ENCODE assay signal across 23 cellular contexts in genomic region chr22:29326481-29326880, GRCh38. TPM values are rescaled to one million over a fixed set of nuclear protein-coding genes. Genes with fewer than 3 reads are reported as not detected.
DNase-seq lines count a peak whose midpoint lies in the region; ATAC-seq and TF ChIP-seq lines count a peak whose summit lies in the region.
"Had no signal": no experiment of that assay in that cellular context is flagged by ENCODE, and none has a peak within 500 bp of the region (broad histone marks: within the 10 kb centered on the region; RNA-seq: fewer than 3 reads in every experiment).

No MANE protein-coding gene starts in this region.

- POLR2A ChIA-PET in activated CD8-positive, alpha-beta T cell treated with anti-CD3 and anti-CD28 coated beads for 36 hours (lab: Charles Lee): no interaction called here

- CTCF ChIA-PET in activated CD8-positive, alpha-beta T cell treated with anti-CD3 and anti-CD28 coated beads for 36 hours (lab: Charles Lee): no interaction called here

- no peak for TF ChIP-seq CTCF in activated CD8-positive, alpha-beta T cell treated with anti-CD3 and anti-CD28 coated beads for 36 hours (IDR thresholded peaks at IDR 0.05)

- no peak overlapping the region for H3K4me3 Mint-ChIP-seq in activated naive CD8-positive, alpha-beta T cell treated with anti-CD3 and anti-CD28 coated beads for 36 hours
- H3K4me3 Mint-ChIP-seq in activated naive CD8-positive, alpha-beta T cell treated with anti-CD3 and anti-CD28 coated beads, Interleukin-2, amount 50 U/mL, for 24 hours: no peak overlapping the region
- H3K4me3 Mint-ChIP-seq in central memory CD8-positive, alpha-beta T cell: no peak overlapping the region
- no peak overlapping the region for H3K4me3 Mint-ChIP-seq in activated CD8-positive, alpha-beta T cell treated with anti-CD3 and anti-CD28 coated beads for 36 hours

- no peak for DNase-seq in activated naive CD8-positive, alpha-beta T cell treated with anti-CD3 and anti-CD28 coated beads for 36 hours
- no peak for DNase-seq in activated naive CD8-positive, alpha-beta T cell treated with anti-CD3 and anti-CD28 coated beads, Interleukin-2, amount 50 U/mL, for 24 hours
- DNase-seq in central memory CD8-positive, alpha-beta T cell (ENCODE audit: low spot score in 2 of 2): no peak
- no peak for DNase-seq in left colon
- no peak for DNase-seq in foreskin melanocyte
- DNase-seq in activated CD8-positive, alpha-beta T cell treated with anti-CD3 and anti-CD28 coated beads for 36 hours: no peak
- DNase-seq: DMS 273 treated with DMSO at 0.1 percent for 48 hours; GDM1; KBM-7; NCI-H1105; NCI-H2081; NCI-H2171 treated with DMSO at 0.1 percent for 48 hours; NCI-H446 treated with DMSO at 0.1 percent for 48 hours; NCI-H748 treated with DMSO at 0.1 percent for 48 hours; NK-92 treated with Interleukin-12 subunit alpha and Interleukin-12 subunit beta, amount 100 ng/mL, for 24 hours; SHP77 treated with DMSO at 0.1 percent for 48 hours had no signal

- H3K27me3 Mint-ChIP-seq in activated naive CD8-positive, alpha-beta T cell treated with anti-CD3 and anti-CD28 coated beads for 36 hours: no peaks in the 10 kb centered on the region
- H3K27me3 Mint-ChIP-seq in activated naive CD8-positive, alpha-beta T cell treated with anti-CD3 and anti-CD28 coated beads, Interleukin-2, amount 50 U/mL, for 24 hours: no peaks in the 10 kb centered on the region
- H3K27me3 Mint-ChIP-seq in central memory CD8-positive, alpha-beta T cell: no peaks in the 10 kb centered on the region
- H3K27me3 Mint-ChIP-seq in activated CD8-positive, alpha-beta T cell treated with anti-CD3 and anti-CD28 coated beads for 36 hours: no peaks in the 10 kb centered on the region

- H3K27ac Mint-ChIP-seq in activated naive CD8-positive, alpha-beta T cell treated with anti-CD3 and anti-CD28 coated beads for 36 hours: peak overlapping the region; percentile 3
- no peak overlapping the region for H3K27ac Mint-ChIP-seq in activated naive CD8-positive, alpha-beta T cell treated with anti-CD3 and anti-CD28 coated beads, Interleukin-2, amount 50 U/mL, for 24 hours
- H3K27ac Mint-ChIP-seq in central memory CD8-positive, alpha-beta T cell (ENCODE audit: low read depth): peak overlapping the region; percentile 32
- H3K27ac Mint-ChIP-seq in activated CD8-positive, alpha-beta T cell treated with anti-CD3 and anti-CD28 coated beads for 36 hours: no peak overlapping the region

- no peak for ATAC-seq in activated naive CD8-positive, alpha-beta T cell treated with anti-CD3 and anti-CD28 coated beads, Interleukin-2, amount 50 U/mL, for 24 hours
- ATAC-seq in central memory CD8-positive, alpha-beta T cell (replicated peaks; ENCODE audit: extremely low read depth, poor library complexity, severe bottlenecking): no peak
- ATAC-seq in left colon (peak; percentile 20), GM21786 (IDR thresholded peaks at IDR 0.05; ENCODE audit: unreplicated experiment) (no peak)
- no peak for ATAC-seq in activated CD8-positive, alpha-beta T cell treated with anti-CD3 and anti-CD28 coated beads for 36 hours
- ATAC-seq: HepG2, SK-N-SH treated with all-trans-retinoic acid at 6 μM for 48 hours had no signal

- intact Hi-C loops in left colon (cut with DNase I, micrococcal nuclease): no loop called here
- intact Hi-C loops in activated CD8-positive, alpha-beta T cell treated with anti-CD3 and anti-CD28 coated beads for 36 hours (cut with micrococcal nuclease): no loop called here

- peak overlapping the region; percentile 61 for H3K27ac ChIP-seq in temporal lobe (ENCODE audit: low read depth, low read length)
- H3K27ac ChIP-seq: 22Rv1 had no signal

- H3K4me1 Mint-ChIP-seq in activated naive CD8-positive, alpha-beta T cell treated with anti-CD3 and anti-CD28 coated beads for 36 hours: no peaks in the 10 kb centered on the region
- no peaks in the 10 kb centered on the region for H3K4me1 Mint-ChIP-seq in activated naive CD8-positive, alpha-beta T cell treated with anti-CD3 and anti-CD28 coated beads, Interleukin-2, amount 50 U/mL, for 24 hours
- no peaks in the 10 kb centered on the region for H3K4me1 Mint-ChIP-seq in central memory CD8-positive, alpha-beta T cell
- no peaks in the 10 kb centered on the region for H3K4me1 Mint-ChIP-seq in activated CD8-positive, alpha-beta T cell treated with anti-CD3 and anti-CD28 coated beads for 36 hours (ENCODE audit: low read depth)

- H3K9me3 Mint-ChIP-seq in activated naive CD8-positive, alpha-beta T cell treated with anti-CD3 and anti-CD28 coated beads for 36 hours: no peaks in the 10 kb centered on the region
- H3K9me3 Mint-ChIP-seq in activated naive CD8-positive, alpha-beta T cell treated with anti-CD3 and anti-CD28 coated beads, Interleukin-2, amount 50 U/mL, for 24 hours: no peaks in the 10 kb centered on the region
- H3K9me3 Mint-ChIP-seq in central memory CD8-positive, alpha-beta T cell: no peaks in the 10 kb centered on the region
- H3K9me3 Mint-ChIP-seq in activated CD8-positive, alpha-beta T cell treated with anti-CD3 and anti-CD28 coated beads for 36 hours: no peaks in the 10 kb centered on the region

- H3K36me3 Mint-ChIP-seq in activated naive CD8-positive, alpha-beta T cell treated with anti-CD3 and anti-CD28 coated beads for 36 hours: peaks cover 2% of the 10 kb centered on the region
- H3K36me3 Mint-ChIP-seq in activated naive CD8-positive, alpha-beta T cell treated with anti-CD3 and anti-CD28 coated beads, Interleukin-2, amount 50 U/mL, for 24 hours (ENCODE audit: low read depth): peaks cover 7% of the 10 kb centered on the region
- peaks cover 8% of the 10 kb centered on the region for H3K36me3 Mint-ChIP-seq in central memory CD8-positive, alpha-beta T cell (ENCODE audit: insufficient read depth)
- peaks cover 3% of the 10 kb centered on the region for H3K36me3 Mint-ChIP-seq in activated CD8-positive, alpha-beta T cell treated with anti-CD3 and anti-CD28 coated beads for 36 hours (ENCODE audit: low read depth)

RNA-seq across cellular contexts. Expression of gene RASL10A, which starts 11.0 kb away (rescaled TPM):
- under 1 TPM in 1 of 2 experiments, not detected in 1; 0.58 TPM for total RNA-seq in activated naive CD8-positive, alpha-beta T cell treated with anti-CD3 and anti-CD28 coated beads for 36 hours
- total RNA-seq in left colon: 1 to 10 TPM; 1.1 to 1.7 TPM
- 4.9 TPM for total RNA-seq in temporal lobe
- under 1 TPM in 1 of 2 experiments, not detected in 1; 0.56 TPM for total RNA-seq in activated CD8-positive, alpha-beta T cell treated with anti-CD3 and anti-CD28 coated beads for 36 hours
- total RNA-seq: H4 had no signal

RNA-seq across cellular contexts. Expression of gene GAS2L1, which starts 20.0 kb away (rescaled TPM):
- total RNA-seq in activated naive CD8-positive, alpha-beta T cell treated with anti-CD3 and anti-CD28 coated beads for 36 hours: 1 to 10 TPM; 1.1 to 1.4 TPM
- total RNA-seq in left colon (10 to 100 TPM; 19.7 to 32.3 TPM), temporal lobe (3.7 TPM)
- total RNA-seq in activated CD8-positive, alpha-beta T cell treated with anti-CD3 and anti-CD28 coated beads for 36 hours: 1 to 10 TPM in 1 of 2 experiments, under 1 TPM in 1; 0.36 to 1.1 TPM
- total RNA-seq: OCI-LY7 had no signal

RNA-seq across cellular contexts. Expression of gene EWSR1, which starts 58.4 kb away (rescaled TPM):
- 100 to 1,000 TPM; 369 to 377 TPM for total RNA-seq in activated naive CD8-positive, alpha-beta T cell treated with anti-CD3 and anti-CD28 coated beads for 36 hours
- total RNA-seq in left colon: 100 to 1,000 TPM; 158 to 192 TPM
- 122 TPM for total RNA-seq in temporal lobe
- total RNA-seq in activated CD8-positive, alpha-beta T cell treated with anti-CD3 and anti-CD28 coated beads for 36 hours: 100 to 1,000 TPM; 307 to 315 TPM

RNA-seq across cellular contexts. Expression of gene RHBDD3, which starts 58.7 kb away (rescaled TPM):
- total RNA-seq in activated naive CD8-positive, alpha-beta T cell treated with anti-CD3 and anti-CD28 coated beads for 36 hours: 10 to 100 TPM; 32.4 to 33.1 TPM
- 10 to 100 TPM; 13.4 to 19.7 TPM for total RNA-seq in left colon
- total RNA-seq in temporal lobe: 16.2 TPM
- 10 to 100 TPM; 24.5 to 25.4 TPM for total RNA-seq in activated CD8-positive, alpha-beta T cell treated with anti-CD3 and anti-CD28 coated beads for 36 hours

Comparison
In these comparisons a context has a peak if more than half of its experiments do, and no peak if none do; other contexts are left out.
1. H3K27ac Mint-ChIP-seq: peak in activated naive CD8-positive, alpha-beta T cell treated with anti-CD3 and anti-CD28 coated beads for 36 hours (single experiment) and central memory CD8-positive, alpha-beta T cell (single experiment); none in activated naive CD8-positive, alpha-beta T cell treated with anti-CD3 and anti-CD28 coated beads, Interleukin-2, amount 50 U/mL, for 24 hours (single experiment) and activated CD8-positive, alpha-beta T cell treated with anti-CD3 and anti-CD28 coated beads for 36 hours (single experiment).